ENCODE assay signal across 8 cellular contexts in genomic region chr12:93573552-93574223, GRCh38. TPM values are rescaled to one million over a fixed set of nuclear protein-coding genes. Genes with fewer than 3 reads are reported as not detected.
DNase-seq lines count a peak whose midpoint lies in the region; ATAC-seq and TF ChIP-seq lines count a peak whose summit lies in the region.

No MANE protein-coding gene starts in this region.

- peaks cover 0 to 31% (median 0%) of the 10 kb centered on the region in 9 donors for H3K27me3 ChIP-seq in heart left ventricle
- H3K27me3 ChIP-seq in adipocyte (replicated peaks; ENCODE audit: control insufficient read depth, insufficient read depth, low read length): no peaks in the 10 kb centered on the region
- H3K27me3 ChIP-seq in stomach smooth muscle (ENCODE audit: control insufficient read depth in 1 of 2, insufficient read depth in 2 of 2, low read length in 2 of 2): no peaks in the 10 kb centered on the region

- H3K4me3 ChIP-seq in heart left ventricle: peak overlapping the region; percentile 61 to 90 (median 72)
- peak overlapping the region; percentile 92 for H3K4me3 ChIP-seq in adipocyte (ENCODE audit: low read length)
- peak overlapping the region; percentile 85 to 91 for H3K4me3 ChIP-seq in stomach smooth muscle (ENCODE audit: low read length in 2 of 2)

- peaks cover 0 to 34% (median 14%) of the 10 kb centered on the region in 9 donors for H3K36me3 ChIP-seq in heart left ventricle
- H3K36me3 ChIP-seq in adipocyte (ENCODE audit: control insufficient read depth, insufficient read depth, low read length, severe bottlenecking): no peaks in the 10 kb centered on the region
- peaks cover 6 to 8% of the 10 kb centered on the region in 2 donors for H3K36me3 ChIP-seq in stomach smooth muscle (ENCODE audit: control insufficient read depth in 2 of 2, insufficient read depth in 2 of 2, low read length in 2 of 2)

- TF ChIP-seq CTCF in heart left ventricle (IDR thresholded peaks at IDR 0.05): no peak

- H3K4me1 ChIP-seq in heart left ventricle (peaks cover 0 to 63% (median 35%) of the 10 kb centered on the region in 12 donors), adipocyte (ENCODE audit: control insufficient read depth, insufficient read depth, low read length) (peaks cover 20% of the 10 kb centered on the region), stomach smooth muscle (ENCODE audit: control insufficient read depth, insufficient read depth, low read length) (peaks cover 15% of the 10 kb centered on the region)

- peak overlapping the region; percentile 79 for H3K9ac ChIP-seq in adipocyte (ENCODE audit: low read length)
- H3K9ac ChIP-seq in stomach smooth muscle (ENCODE audit: low read length in 2 of 2): peak overlapping the region; percentile 84 to 87

- H3K9me3 ChIP-seq in heart left ventricle (no peaks in the 10 kb centered on the region), adipocyte (ENCODE audit: control insufficient read depth, low read length) (no peaks in the 10 kb centered on the region), stomach smooth muscle (ENCODE audit: control insufficient read depth in 2 of 2, low read length in 2 of 2) (no peaks in the 10 kb centered on the region)

- whole genome bisulfite sequencing in heart left ventricle, 4 donors: 4 to 12% (median 7%) methylated on average over 21 of the region's 21 CpGs

- peak in 2 of 5 donors; percentile 38 to 41 for DNase-seq in heart left ventricle
- no peak for DNase-seq in left ventricle myocardium superior
- no peak for DNase-seq in adipocyte (ENCODE audit: low read depth)
- peak; percentile 76 for DNase-seq in kidney tubule cell (ENCODE audit: low spot score)
- no peak for DNase-seq in NCI-H1105 treated with DMSO at 0.1 percent for 48 hours (lab: John Stamatoyannopoulos, UW)
- DNase-seq in COLO829 (ENCODE audit: low spot score): no peak
- no peak for DNase-seq in GM19240 (ENCODE audit: insufficient read length, low spot score)

- no peak for TF ChIP-seq POLR2A in heart left ventricle (IDR thresholded peaks at IDR 0.05)

- no peak for ATAC-seq in heart left ventricle
- no peak for ATAC-seq in left ventricle myocardium superior

- intact Hi-C loops in heart left ventricle (cut with DNase I): loop anchor here (1.0 to 10.0 kb wide), 15 partner anchors 17 to 503 kb away; partner anchors contain the start of gene CRADD (in 4 of the 10)
- intact Hi-C loops in left ventricle myocardium superior (cut with micrococcal nuclease): no loop called here

- H3K27ac ChIP-seq in heart left ventricle: peak overlapping the region; percentile 81 to 99 (median 96)
- peak overlapping the region; percentile 84 for H3K27ac ChIP-seq in stomach smooth muscle (ENCODE audit: low read length)

RNA-seq across cellular contexts. Expression of gene SOCS2, which starts 1.2 kb away (rescaled TPM):
- total RNA-seq in heart left ventricle (10 to 100 TPM in 8 of 9 donors, 1 to 10 TPM in 1; 9.2 to 46.5 (median 19.2) TPM), left ventricle myocardium superior (9.0 TPM)
- polyA plus RNA-seq in heart left ventricle: 10 to 100 TPM; 11.2 to 14.0 TPM
